In the genomic region with DNA sequence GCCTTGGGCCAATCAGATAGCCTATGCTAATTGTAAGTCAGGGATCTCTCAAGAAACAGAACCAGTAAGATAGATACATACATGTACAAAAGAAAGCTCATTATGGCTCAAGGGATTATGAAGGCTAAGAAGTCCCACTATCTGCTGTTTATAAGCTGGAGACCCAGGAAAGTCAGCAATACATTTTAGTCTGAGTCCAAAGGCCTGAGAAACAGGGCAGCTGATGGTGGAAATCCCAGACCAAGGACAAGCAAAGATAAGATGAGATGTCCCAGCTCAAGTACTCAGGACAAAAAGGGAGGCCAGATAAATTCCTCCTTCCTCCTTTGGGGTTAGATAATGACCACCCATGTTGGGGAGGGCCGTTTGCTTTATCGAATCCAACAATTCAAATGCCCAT, we compare ENCODE assay signal across 34 cellular contexts.
"Had no signal": no experiment of that assay in that cellular context is flagged by ENCODE, and none has a peak within 500 bp of the region (broad histone marks: within the 10 kb centered on the region; RNA-seq: fewer than 3 reads in every experiment).

No MANE protein-coding gene starts in this region.

- DNase-seq: Karpas-422, Kasumi-1, MG63, MM.1S, MV-4-11, NCI-H1048, NCI-H1092, NCI-H1092 treated with DMSO at 0.1 percent for 48 hours, NCI-H1105, NCI-H1105 treated with DMSO at 0.1 percent for 48 hours, NCI-H1417, NCI-H1417 treated with DMSO at 0.1 percent for 48 hours, NCI-H1436, NCI-H1436 treated with DMSO at 0.1 percent for 48 hours, NCI-H146, NCI-H1694, NCI-H1694 treated with DMSO at 0.1 percent for 48 hours, NCI-H187, NCI-H187 treated with DMSO at 0.1 percent for 48 hours, NCI-H1930, NCI-H2029, NCI-H2029 treated with DMSO at 0.1 percent for 48 hours, NCI-H2081, NCI-H2081 treated with DMSO at 0.1 percent for 48 hours, NCI-H2107, NCI-H2171, NCI-H2171 treated with DMSO at 0.1 percent for 48 hours, NCI-H2227 treated with DMSO at 0.1 percent for 48 hours, NCI-H226, NCI-H345, NCI-H446, NCI-H446 treated with DMSO at 0.1 percent for 48 hours, NCI-H510A, NCI-H510A treated with DMSO at 0.1 percent for 48 hours had no signal

- H3K4me3 ChIP-seq: MG63 had no signal

- H3K27me3 ChIP-seq: MG63 had no signal

- H3K9me3 ChIP-seq: MG63 had no signal

- H3K36me3 ChIP-seq: MG63 had no signal
